In the genomic region with DNA sequence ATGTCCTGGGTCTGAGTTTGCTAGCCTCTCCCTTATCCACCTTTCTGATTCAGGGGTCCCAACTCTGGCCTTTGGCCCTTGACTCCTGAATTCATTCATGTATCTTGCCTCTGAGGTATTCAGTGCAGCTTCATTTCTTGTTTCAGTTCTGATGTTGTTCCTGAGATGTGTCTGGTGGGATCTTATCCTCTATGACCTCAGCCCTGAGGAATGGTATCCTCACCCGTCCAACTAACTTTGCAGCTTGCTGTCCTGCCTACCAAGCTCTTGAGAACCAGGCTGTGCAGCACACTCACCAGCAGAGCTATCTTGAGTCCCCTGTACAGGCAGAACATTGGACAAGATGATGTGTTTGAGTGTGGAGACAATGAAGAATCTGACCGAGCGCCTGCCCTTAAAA, we compare ENCODE assay signal across 1 cellular context.
TF ChIP-seq lines count a peak whose summit lies in the region.

No MANE protein-coding gene starts in this region.

TF ChIP-seq in IMR-90, 13 proteins besides CTCF, POLR2A, EP300 and RAD21 (continued from another document):
- TF ChIP-seq, protein P1, sequence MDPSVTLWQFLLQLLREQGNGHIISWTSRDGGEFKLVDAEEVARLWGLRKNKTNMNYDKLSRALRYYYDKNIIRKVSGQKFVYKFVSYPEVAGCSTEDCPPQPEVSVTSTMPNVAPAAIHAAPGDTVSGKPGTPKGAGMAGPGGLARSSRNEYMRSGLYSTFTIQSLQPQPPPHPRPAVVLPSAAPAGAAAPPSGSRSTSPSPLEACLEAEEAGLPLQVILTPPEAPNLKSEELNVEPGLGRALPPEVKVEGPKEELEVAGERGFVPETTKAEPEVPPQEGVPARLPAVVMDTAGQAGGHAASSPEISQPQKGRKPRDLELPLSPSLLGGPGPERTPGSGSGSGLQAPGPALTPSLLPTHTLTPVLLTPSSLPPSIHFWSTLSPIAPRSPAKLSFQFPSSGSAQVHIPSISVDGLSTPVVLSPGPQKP (IDR thresholded peaks at IDR 0.05; ENCODE audit: borderline replicate concordance, low read depth, low read length), result no peak
- TF ChIP-seq RCOR1 (IDR thresholded peaks at IDR 0.05; ENCODE audit: insufficient replicate concordance, low read length) (no peak), MAFK (IDR thresholded peaks at IDR 0.05; ENCODE audit: low read depth, low read length) (no peak), MXI1 (IDR thresholded peaks at IDR 0.05; ENCODE audit: borderline replicate concordance, low read depth, low read length) (no peak), MAZ (IDR thresholded peaks at IDR 0.05; ENCODE audit: borderline replicate concordance, low read depth, low read length) (no peak), SMC3 (IDR thresholded peaks at IDR 0.05; ENCODE audit: low read depth, low read length) (no peak), NFE2L2 (IDR thresholded peaks at IDR 0.05; ENCODE audit: low read depth, low read length) (no peak), RFX5 (IDR thresholded peaks at IDR 0.05; ENCODE audit: low read depth, low read length) (no peak), CEBPB (IDR thresholded peaks at IDR 0.05; ENCODE audit: low read depth, low read length) (no peak), BHLHE40 (IDR thresholded peaks at IDR 0.05; ENCODE audit: low read depth, low read length) (no peak)
- TF ChIP-seq, protein P2, sequence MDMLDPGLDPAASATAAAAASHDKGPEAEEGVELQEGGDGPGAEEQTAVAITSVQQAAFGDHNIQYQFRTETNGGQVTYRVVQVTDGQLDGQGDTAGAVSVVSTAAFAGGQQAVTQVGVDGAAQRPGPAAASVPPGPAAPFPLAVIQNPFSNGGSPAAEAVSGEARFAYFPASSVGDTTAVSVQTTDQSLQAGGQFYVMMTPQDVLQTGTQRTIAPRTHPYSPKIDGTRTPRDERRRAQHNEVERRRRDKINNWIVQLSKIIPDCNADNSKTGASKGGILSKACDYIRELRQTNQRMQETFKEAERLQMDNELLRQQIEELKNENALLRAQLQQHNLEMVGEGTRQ (IDR thresholded peaks at IDR 0.05; ENCODE audit: low read depth, low read length), result no peak
TF ChIP-seq in IMR-90: peak in this region for 0.
